8 cellular contexts compared by ENCODE assay signal in the genomic region with DNA sequence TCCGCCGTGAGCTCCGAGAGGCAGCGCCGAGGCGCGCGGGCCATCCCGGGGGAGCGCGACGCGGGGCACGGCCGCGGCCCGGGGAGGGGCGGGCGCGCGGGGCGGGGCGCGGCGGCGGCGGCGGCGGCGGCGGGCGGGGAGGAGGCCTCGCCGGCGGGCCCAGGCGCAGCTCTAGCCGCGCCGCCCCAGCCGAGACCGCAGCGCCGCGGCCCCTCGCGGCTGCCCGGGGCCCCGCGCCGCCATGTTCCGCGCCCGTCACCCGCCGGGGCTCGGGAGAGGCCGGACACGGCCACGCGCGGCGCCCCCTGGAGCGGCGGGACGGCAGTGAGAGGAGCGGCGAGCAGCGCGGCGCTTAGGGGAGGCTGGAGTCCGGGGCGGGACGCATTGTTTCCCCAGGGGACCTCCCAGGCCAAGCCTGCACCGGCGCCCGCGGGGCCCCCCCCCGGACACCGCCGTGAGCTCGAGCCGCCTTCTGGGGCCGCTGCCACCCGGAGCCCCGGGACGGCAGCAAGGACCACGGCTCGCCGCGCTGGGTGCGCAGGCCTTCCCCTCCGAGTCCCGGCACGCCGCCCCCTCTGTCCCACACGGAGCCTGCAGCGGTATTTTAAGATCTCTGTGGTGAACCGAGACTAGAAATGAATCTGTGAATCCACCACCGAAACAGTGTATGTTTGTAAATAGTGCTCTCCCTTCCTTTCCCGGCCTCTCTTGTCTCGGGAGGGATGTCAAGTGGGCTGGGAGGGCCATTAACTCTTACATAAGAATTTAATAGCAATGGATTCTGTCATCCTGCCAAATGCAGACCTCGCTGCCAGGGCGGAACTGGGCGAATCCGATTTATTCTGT. TPM values are rescaled to one million over a fixed set of nuclear protein-coding genes. Genes with fewer than 3 reads are reported as not detected.
A peak's percentile ranks its signal among the peaks of the same experiment; 100 is the strongest.
DNase-seq lines count a peak whose midpoint lies in the region; ATAC-seq and TF ChIP-seq lines count a peak whose summit lies in the region.

Gene KIF13A, minus strand, starts transcription at position 60 of the 846 bp plus-strand sequence. CDS start 172 bp downstream, outside the sequence.

- DNase-seq in NCI-H226 (peak; percentile 56), epithelial cell of proximal tubule (ENCODE audit: low read depth) (no peak), mesothelial cell of epicardium (ENCODE audit: low spot score in 2 of 2, unreplicated experiment in 2 of 2) (peak; percentile 48 to 76)
- DNase-seq in activated CD8-positive, alpha-beta T cell treated with anti-CD3 and anti-CD28 coated beads, Interleukin-2, amount 10 ng/mL, durations not matched to agents 7 days and 5 days: peak; percentile 32
- DNase-seq in stimulated activated naive CD8-positive, alpha-beta T cell treated with anti-CD3 and anti-CD28 coated beads, Interleukin-15, amount 100 ng/mL, for 72 hours: peak; percentile 57 to 73

- peak within 1 kb of the TSS; percentile 83 for H3K9ac ChIP-seq in BLaER1

- H3K27me3 Mint-ChIP-seq in activated CD8-positive, alpha-beta T cell treated with anti-CD3 and anti-CD28 coated beads, Interleukin-2, amount 10 ng/mL, durations not matched to agents 7 days and 5 days (ENCODE audit: low read depth): peaks cover 60% of the 10 kb centered on the region
- H3K27me3 Mint-ChIP-seq in mesothelial cell of epicardium (ENCODE audit: low read depth): no peaks in the 10 kb centered on the region
- peaks cover 88% of the 10 kb centered on the region for H3K27me3 Mint-ChIP-seq in stimulated activated naive CD8-positive, alpha-beta T cell treated with anti-CD3 and anti-CD28 coated beads, Interleukin-15, amount 100 ng/mL, for 72 hours

- no peak within 1 kb of the TSS for H3K27ac Mint-ChIP-seq in activated CD8-positive, alpha-beta T cell treated with anti-CD3 and anti-CD28 coated beads, Interleukin-2, amount 10 ng/mL, durations not matched to agents 7 days and 5 days
- peak within 1 kb of the TSS; percentile 98 for H3K27ac Mint-ChIP-seq in mesothelial cell of epicardium
- H3K27ac Mint-ChIP-seq in stimulated activated naive CD8-positive, alpha-beta T cell treated with anti-CD3 and anti-CD28 coated beads, Interleukin-15, amount 100 ng/mL, for 72 hours: peak within 1 kb of the TSS in 1 of 2 donors; percentile 34

- H3K4me1 ChIP-seq in BLaER1: peaks cover 28% of the 10 kb centered on the region

- peaks cover 4% of the 10 kb centered on the region; the same call in 1 of the 2 replicates for H3K36me3 ChIP-seq in BLaER1

- H3K36me3 Mint-ChIP-seq in activated CD8-positive, alpha-beta T cell treated with anti-CD3 and anti-CD28 coated beads, Interleukin-2, amount 10 ng/mL, durations not matched to agents 7 days and 5 days (ENCODE audit: low read depth): no peaks in the 10 kb centered on the region
- peaks cover 2% of the 10 kb centered on the region for H3K36me3 Mint-ChIP-seq in mesothelial cell of epicardium

- H3K4me3 ChIP-seq in BLaER1 (peak within 1 kb of the TSS; percentile 84), epithelial cell of proximal tubule (ENCODE audit: low read depth, low read length) (peak within 1 kb of the TSS; percentile 89)

- POLR2A ChIA-PET in activated CD8-positive, alpha-beta T cell treated with anti-CD3 and anti-CD28 coated beads, Interleukin-2, amount 10 ng/mL, durations not matched to agents 7 days and 5 days (lab: Charles Lee): no interaction called here

- H4K20me1 ChIP-seq in BLaER1: peaks cover 23% of the 10 kb centered on the region

- H3K4me2 ChIP-seq in BLaER1: peak within 1 kb of the TSS; percentile 88

- H3K4me1 Mint-ChIP-seq in activated CD8-positive, alpha-beta T cell treated with anti-CD3 and anti-CD28 coated beads, Interleukin-2, amount 10 ng/mL, durations not matched to agents 7 days and 5 days (ENCODE audit: low read depth): peaks cover 7% of the 10 kb centered on the region
- H3K4me1 Mint-ChIP-seq in mesothelial cell of epicardium: peaks cover 34% of the 10 kb centered on the region
- H3K4me1 Mint-ChIP-seq in stimulated activated naive CD8-positive, alpha-beta T cell treated with anti-CD3 and anti-CD28 coated beads, Interleukin-15, amount 100 ng/mL, for 72 hours: peaks cover 14% of the 10 kb centered on the region

- CTCF ChIA-PET in activated CD8-positive, alpha-beta T cell treated with anti-CD3 and anti-CD28 coated beads, Interleukin-2, amount 10 ng/mL, durations not matched to agents 7 days and 5 days (lab: Charles Lee): no interaction called here

- H3K4me3 Mint-ChIP-seq in activated CD8-positive, alpha-beta T cell treated with anti-CD3 and anti-CD28 coated beads, Interleukin-2, amount 10 ng/mL, durations not matched to agents 7 days and 5 days: peak within 1 kb of the TSS; percentile 73
- peak within 1 kb of the TSS; percentile 96 for H3K4me3 Mint-ChIP-seq in mesothelial cell of epicardium
- peak within 1 kb of the TSS; percentile 82 to 87 for H3K4me3 Mint-ChIP-seq in stimulated activated naive CD8-positive, alpha-beta T cell treated with anti-CD3 and anti-CD28 coated beads, Interleukin-15, amount 100 ng/mL, for 72 hours

- ATAC-seq in GM19035 (IDR thresholded peaks at IDR 0.05; ENCODE audit: unreplicated experiment) (peak; percentile 69), HG03139 (IDR thresholded peaks at IDR 0.05; ENCODE audit: unreplicated experiment) (peak; percentile 70)
- ATAC-seq in activated CD8-positive, alpha-beta T cell treated with anti-CD3 and anti-CD28 coated beads, Interleukin-2, amount 10 ng/mL, durations not matched to agents 7 days and 5 days: peak; percentile 72
- ATAC-seq in stimulated activated naive CD8-positive, alpha-beta T cell treated with anti-CD3 and anti-CD28 coated beads, Interleukin-15, amount 100 ng/mL, for 72 hours: peak; percentile 91

- peak within 1 kb of the TSS; percentile 82 for H3K27ac ChIP-seq in BLaER1

- no peaks in the 10 kb centered on the region for H3K9me3 Mint-ChIP-seq in activated CD8-positive, alpha-beta T cell treated with anti-CD3 and anti-CD28 coated beads, Interleukin-2, amount 10 ng/mL, durations not matched to agents 7 days and 5 days (ENCODE audit: insufficient read depth)
- no peaks in the 10 kb centered on the region for H3K9me3 Mint-ChIP-seq in mesothelial cell of epicardium
- no peaks in the 10 kb centered on the region for H3K9me3 Mint-ChIP-seq in stimulated activated naive CD8-positive, alpha-beta T cell treated with anti-CD3 and anti-CD28 coated beads, Interleukin-15, amount 100 ng/mL, for 72 hours

- no peaks in the 10 kb centered on the region for H3K9me3 ChIP-seq in BLaER1

- peaks cover 27% of the 10 kb centered on the region for H3K27me3 ChIP-seq in BLaER1

- peak; percentile 5 for TF ChIP-seq CTCF in epithelial cell of proximal tubule (conservative IDR thresholded peaks at IDR 0.05; ENCODE audit: low read depth, low read length)
- no peak for TF ChIP-seq CTCF in mesothelial cell of epicardium (IDR thresholded peaks at IDR 0.05; ENCODE audit: unreplicated experiment)

RNA-seq across cellular contexts. Expression of gene KIF13A, which starts in this region (rescaled TPM):
- not detected for total RNA-seq in activated CD8-positive, alpha-beta T cell treated with anti-CD3 and anti-CD28 coated beads, Interleukin-2, amount 10 ng/mL, durations not matched to agents 7 days and 5 days
- 12.5 and 15.5 TPM in 2 replicates for total RNA-seq in epithelial cell of proximal tubule
- total RNA-seq in mesothelial cell of epicardium: 52.2 to 57.0 TPM (median 54.4 TPM) in 3 replicates

Comparison
In these comparisons a context has a peak if more than half of its experiments do, and no peak if none do; other contexts are left out.
1. RNA of gene KIF13A (total RNA-seq): 52.2 to 57.0 TPM in mesothelial cell of epicardium and 12.5 to 15.5 TPM in epithelial cell of proximal tubule; not detected in activated CD8-positive, alpha-beta T cell treated with anti-CD3 and anti-CD28 coated beads, Interleukin-2, amount 10 ng/mL, durations not matched to agents 7 days and 5 days; every median in the first group is over 10 times any median in the second.
2. Peak in DNase-seq and ATAC-seq in activated CD8-positive, alpha-beta T cell treated with anti-CD3 and anti-CD28 coated beads, Interleukin-2, amount 10 ng/mL, durations not matched to agents 7 days and 5 days; RNA of the gene not detected or under 1 TPM.
3. Peak in every context shown above with its lines, with median percentiles within 50 percentile points of each other: ATAC-seq and H3K4me3 Mint-ChIP-seq.